In the genomic region with DNA sequence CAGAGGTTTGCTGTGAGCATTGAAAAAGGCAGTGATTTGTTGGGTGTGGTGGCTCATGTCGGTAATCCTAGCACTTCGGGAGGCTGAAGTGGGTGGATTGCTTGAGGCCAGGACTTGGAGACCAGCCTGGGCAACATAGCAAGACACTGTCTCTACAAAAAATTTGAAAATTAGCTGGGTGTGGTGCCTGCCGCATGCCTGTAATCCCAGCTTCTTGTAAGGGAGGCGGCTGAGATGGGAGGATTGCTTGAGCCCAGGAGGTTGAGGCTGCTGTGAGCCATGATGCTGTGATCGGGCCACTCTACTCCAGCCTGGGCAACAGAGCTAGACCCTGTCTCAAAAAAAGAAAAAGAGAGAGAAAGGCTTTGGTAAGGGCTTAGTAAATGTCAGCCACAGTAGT, we compare ENCODE assay signal across 1 cellular context.
TF ChIP-seq lines count a peak whose summit lies in the region.

No MANE protein-coding gene starts in this region.

TF ChIP-seq in K562, 482 proteins besides CTCF, POLR2A, EP300 and RAD21:
- TF ChIP-seq, protein P1, sequence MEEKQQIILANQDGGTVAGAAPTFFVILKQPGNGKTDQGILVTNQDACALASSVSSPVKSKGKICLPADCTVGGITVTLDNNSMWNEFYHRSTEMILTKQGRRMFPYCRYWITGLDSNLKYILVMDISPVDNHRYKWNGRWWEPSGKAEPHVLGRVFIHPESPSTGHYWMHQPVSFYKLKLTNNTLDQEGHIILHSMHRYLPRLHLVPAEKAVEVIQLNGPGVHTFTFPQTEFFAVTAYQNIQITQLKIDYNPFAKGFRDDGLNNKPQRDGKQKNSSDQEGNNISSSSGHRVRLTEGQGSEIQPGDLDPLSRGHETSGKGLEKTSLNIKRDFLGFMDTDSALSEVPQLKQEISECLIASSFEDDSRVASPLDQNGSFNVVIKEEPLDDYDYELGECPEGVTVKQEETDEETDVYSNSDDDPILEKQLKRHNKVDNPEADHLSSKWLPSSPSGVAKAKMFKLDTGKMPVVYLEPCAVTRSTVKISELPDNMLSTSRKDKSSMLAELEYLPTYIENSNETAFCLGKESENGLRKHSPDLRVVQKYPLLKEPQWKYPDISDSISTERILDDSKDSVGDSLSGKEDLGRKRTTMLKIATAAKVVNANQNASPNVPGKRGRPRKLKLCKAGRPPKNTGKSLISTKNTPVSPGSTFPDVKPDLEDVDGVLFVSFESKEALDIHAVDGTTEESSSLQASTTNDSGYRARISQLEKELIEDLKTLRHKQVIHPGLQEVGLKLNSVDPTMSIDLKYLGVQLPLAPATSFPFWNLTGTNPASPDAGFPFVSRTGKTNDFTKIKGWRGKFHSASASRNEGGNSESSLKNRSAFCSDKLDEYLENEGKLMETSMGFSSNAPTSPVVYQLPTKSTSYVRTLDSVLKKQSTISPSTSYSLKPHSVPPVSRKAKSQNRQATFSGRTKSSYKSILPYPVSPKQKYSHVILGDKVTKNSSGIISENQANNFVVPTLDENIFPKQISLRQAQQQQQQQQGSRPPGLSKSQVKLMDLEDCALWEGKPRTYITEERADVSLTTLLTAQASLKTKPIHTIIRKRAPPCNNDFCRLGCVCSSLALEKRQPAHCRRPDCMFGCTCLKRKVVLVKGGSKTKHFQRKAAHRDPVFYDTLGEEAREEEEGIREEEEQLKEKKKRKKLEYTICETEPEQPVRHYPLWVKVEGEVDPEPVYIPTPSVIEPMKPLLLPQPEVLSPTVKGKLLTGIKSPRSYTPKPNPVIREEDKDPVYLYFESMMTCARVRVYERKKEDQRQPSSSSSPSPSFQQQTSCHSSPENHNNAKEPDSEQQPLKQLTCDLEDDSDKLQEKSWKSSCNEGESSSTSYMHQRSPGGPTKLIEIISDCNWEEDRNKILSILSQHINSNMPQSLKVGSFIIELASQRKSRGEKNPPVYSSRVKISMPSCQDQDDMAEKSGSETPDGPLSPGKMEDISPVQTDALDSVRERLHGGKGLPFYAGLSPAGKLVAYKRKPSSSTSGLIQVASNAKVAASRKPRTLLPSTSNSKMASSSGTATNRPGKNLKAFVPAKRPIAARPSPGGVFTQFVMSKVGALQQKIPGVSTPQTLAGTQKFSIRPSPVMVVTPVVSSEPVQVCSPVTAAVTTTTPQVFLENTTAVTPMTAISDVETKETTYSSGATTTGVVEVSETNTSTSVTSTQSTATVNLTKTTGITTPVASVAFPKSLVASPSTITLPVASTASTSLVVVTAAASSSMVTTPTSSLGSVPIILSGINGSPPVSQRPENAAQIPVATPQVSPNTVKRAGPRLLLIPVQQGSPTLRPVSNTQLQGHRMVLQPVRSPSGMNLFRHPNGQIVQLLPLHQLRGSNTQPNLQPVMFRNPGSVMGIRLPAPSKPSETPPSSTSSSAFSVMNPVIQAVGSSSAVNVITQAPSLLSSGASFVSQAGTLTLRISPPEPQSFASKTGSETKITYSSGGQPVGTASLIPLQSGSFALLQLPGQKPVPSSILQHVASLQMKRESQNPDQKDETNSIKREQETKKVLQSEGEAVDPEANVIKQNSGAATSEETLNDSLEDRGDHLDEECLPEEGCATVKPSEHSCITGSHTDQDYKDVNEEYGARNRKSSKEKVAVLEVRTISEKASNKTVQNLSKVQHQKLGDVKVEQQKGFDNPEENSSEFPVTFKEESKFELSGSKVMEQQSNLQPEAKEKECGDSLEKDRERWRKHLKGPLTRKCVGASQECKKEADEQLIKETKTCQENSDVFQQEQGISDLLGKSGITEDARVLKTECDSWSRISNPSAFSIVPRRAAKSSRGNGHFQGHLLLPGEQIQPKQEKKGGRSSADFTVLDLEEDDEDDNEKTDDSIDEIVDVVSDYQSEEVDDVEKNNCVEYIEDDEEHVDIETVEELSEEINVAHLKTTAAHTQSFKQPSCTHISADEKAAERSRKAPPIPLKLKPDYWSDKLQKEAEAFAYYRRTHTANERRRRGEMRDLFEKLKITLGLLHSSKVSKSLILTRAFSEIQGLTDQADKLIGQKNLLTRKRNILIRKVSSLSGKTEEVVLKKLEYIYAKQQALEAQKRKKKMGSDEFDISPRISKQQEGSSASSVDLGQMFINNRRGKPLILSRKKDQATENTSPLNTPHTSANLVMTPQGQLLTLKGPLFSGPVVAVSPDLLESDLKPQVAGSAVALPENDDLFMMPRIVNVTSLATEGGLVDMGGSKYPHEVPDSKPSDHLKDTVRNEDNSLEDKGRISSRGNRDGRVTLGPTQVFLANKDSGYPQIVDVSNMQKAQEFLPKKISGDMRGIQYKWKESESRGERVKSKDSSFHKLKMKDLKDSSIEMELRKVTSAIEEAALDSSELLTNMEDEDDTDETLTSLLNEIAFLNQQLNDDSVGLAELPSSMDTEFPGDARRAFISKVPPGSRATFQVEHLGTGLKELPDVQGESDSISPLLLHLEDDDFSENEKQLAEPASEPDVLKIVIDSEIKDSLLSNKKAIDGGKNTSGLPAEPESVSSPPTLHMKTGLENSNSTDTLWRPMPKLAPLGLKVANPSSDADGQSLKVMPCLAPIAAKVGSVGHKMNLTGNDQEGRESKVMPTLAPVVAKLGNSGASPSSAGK (IDR thresholded peaks at IDR 0.05), result no peak
- no peak for TF ChIP-seq RBM39 (optimal IDR thresholded peaks at IDR 0.05; ENCODE audit: low read depth, low read length)
- TF ChIP-seq, protein P2, sequence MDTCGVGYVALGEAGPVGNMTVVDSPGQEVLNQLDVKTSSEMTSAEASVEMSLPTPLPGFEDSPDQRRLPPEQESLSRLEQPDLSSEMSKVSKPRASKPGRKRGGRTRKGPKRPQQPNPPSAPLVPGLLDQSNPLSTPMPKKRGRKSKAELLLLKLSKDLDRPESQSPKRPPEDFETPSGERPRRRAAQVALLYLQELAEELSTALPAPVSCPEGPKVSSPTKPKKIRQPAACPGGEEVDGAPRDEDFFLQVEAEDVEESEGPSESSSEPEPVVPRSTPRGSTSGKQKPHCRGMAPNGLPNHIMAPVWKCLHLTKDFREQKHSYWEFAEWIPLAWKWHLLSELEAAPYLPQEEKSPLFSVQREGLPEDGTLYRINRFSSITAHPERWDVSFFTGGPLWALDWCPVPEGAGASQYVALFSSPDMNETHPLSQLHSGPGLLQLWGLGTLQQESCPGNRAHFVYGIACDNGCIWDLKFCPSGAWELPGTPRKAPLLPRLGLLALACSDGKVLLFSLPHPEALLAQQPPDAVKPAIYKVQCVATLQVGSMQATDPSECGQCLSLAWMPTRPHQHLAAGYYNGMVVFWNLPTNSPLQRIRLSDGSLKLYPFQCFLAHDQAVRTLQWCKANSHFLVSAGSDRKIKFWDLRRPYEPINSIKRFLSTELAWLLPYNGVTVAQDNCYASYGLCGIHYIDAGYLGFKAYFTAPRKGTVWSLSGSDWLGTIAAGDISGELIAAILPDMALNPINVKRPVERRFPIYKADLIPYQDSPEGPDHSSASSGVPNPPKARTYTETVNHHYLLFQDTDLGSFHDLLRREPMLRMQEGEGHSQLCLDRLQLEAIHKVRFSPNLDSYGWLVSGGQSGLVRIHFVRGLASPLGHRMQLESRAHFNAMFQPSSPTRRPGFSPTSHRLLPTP (IDR thresholded peaks at IDR 0.05; ENCODE audit: borderline replicate concordance, extremely low read depth, insufficient read length), result no peak
- peak; percentile 70; the same call in 1 of the 2 replicates for TF ChIP-seq ZNF121 (CRISPR knock-in tag; conservative IDR thresholded peaks at IDR 0.05)
- no peak for TF ChIP-seq ZNF551 (CRISPR knock-in tag; IDR thresholded peaks at IDR 0.05)
- peak; percentile 10 for TF ChIP-seq RBM25 (IDR thresholded peaks at IDR 0.05; ENCODE audit: low read depth, low read length, severe bottlenecking)
- TF ChIP-seq, protein P3, sequence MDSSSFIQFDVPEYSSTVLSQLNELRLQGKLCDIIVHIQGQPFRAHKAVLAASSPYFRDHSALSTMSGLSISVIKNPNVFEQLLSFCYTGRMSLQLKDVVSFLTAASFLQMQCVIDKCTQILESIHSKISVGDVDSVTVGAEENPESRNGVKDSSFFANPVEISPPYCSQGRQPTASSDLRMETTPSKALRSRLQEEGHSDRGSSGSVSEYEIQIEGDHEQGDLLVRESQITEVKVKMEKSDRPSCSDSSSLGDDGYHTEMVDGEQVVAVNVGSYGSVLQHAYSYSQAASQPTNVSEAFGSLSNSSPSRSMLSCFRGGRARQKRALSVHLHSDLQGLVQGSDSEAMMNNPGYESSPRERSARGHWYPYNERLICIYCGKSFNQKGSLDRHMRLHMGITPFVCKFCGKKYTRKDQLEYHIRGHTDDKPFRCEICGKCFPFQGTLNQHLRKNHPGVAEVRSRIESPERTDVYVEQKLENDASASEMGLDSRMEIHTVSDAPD (CRISPR knock-in tag; IDR thresholded peaks at IDR 0.05), result no peak
- no peak for TF ChIP-seq NFXL1 (CRISPR knock-in tag; IDR thresholded peaks at IDR 0.05)
- TF ChIP-seq ZNF224 (CRISPR knock-in tag; IDR thresholded peaks at IDR 0.05), result no peak
- TF ChIP-seq KLF10 (CRISPR knock-in tag; IDR thresholded peaks at IDR 0.05), result no peak
- TF ChIP-seq GATAD2B (IDR thresholded peaks at IDR 0.05; ENCODE audit: borderline replicate concordance), result no peak
